In genomic region chr22:33272180-33272579, GRCh38 we compare ENCODE assay signal across 1 cellular context.
TF ChIP-seq lines count a peak whose summit lies in the region.

No MANE protein-coding gene starts in this region.

TF ChIP-seq in HepG2, 621 proteins besides CTCF, POLR2A, EP300 and RAD21 (continued from another document):
- peak; percentile 34; the same call in 1 of the 2 replicates for TF ChIP-seq ZBTB10 (CRISPR knock-in tag; IDR thresholded peaks at IDR 0.05; ENCODE audit: borderline replicate concordance)
- no peak for TF ChIP-seq ZNF782 (CRISPR knock-in tag; IDR thresholded peaks at IDR 0.05; ENCODE audit: borderline replicate concordance)
- peak; percentile 97 for TF ChIP-seq FOXA3 (CRISPR knock-in tag; IDR thresholded peaks at IDR 0.05)
- peak; percentile 88 for TF ChIP-seq ZBTB43 (CRISPR knock-in tag; conservative IDR thresholded peaks at IDR 0.05)
- TF ChIP-seq MLX (CRISPR knock-in tag; IDR thresholded peaks at IDR 0.05): peak; percentile 76
- TF ChIP-seq ZNF513 (CRISPR knock-in tag; conservative IDR thresholded peaks at IDR 0.05): no peak
- no peak for TF ChIP-seq NR2C2 (CRISPR knock-in tag; IDR thresholded peaks at IDR 0.05; ENCODE audit: borderline replicate concordance)
- TF ChIP-seq YEATS4 (CRISPR knock-in tag; IDR thresholded peaks at IDR 0.05; ENCODE audit: borderline replicate concordance): peak; percentile 41; the same call in 1 of the 2 replicates
- TF ChIP-seq TIGD3 (CRISPR knock-in tag; IDR thresholded peaks at IDR 0.05; ENCODE audit: borderline replicate concordance): no peak
- no peak for TF ChIP-seq MTA3 (CRISPR knock-in tag; IDR thresholded peaks at IDR 0.05)
- TF ChIP-seq MEF2D (CRISPR knock-in tag; IDR thresholded peaks at IDR 0.05): no peak
- TF ChIP-seq FOXO4 (CRISPR knock-in tag; conservative IDR thresholded peaks at IDR 0.05): no peak
- TF ChIP-seq PHB2 (IDR thresholded peaks at IDR 0.05; ENCODE audit: partially characterized antibody): no peak
- TF ChIP-seq TSC22D2 (CRISPR knock-in tag; IDR thresholded peaks at IDR 0.05; ENCODE audit: borderline replicate concordance): no peak
- peak; percentile 47 for TF ChIP-seq RARA (CRISPR knock-in tag; IDR thresholded peaks at IDR 0.05)
- TF ChIP-seq KDM3A (CRISPR knock-in tag; IDR thresholded peaks at IDR 0.05; ENCODE audit: low read depth): 0 out of 2 replicates have a peak, but pooled peaks have one; percentile 45
- TF ChIP-seq NFATC3 (CRISPR knock-in tag; IDR thresholded peaks at IDR 0.05): no peak
- TF ChIP-seq HNRNPK (IDR thresholded peaks at IDR 0.05; ENCODE audit: low read depth, low read length, poor library complexity, severe bottlenecking): no peak
- no peak for TF ChIP-seq ATF2 (CRISPR knock-in tag; IDR thresholded peaks at IDR 0.05)
- no peak for TF ChIP-seq FOXC1 (CRISPR knock-in tag; IDR thresholded peaks at IDR 0.05; ENCODE audit: borderline replicate concordance)
- TF ChIP-seq GPN1 (CRISPR knock-in tag; IDR thresholded peaks at IDR 0.05; ENCODE audit: borderline replicate concordance): no peak
- TF ChIP-seq PAWR (CRISPR knock-in tag; IDR thresholded peaks at IDR 0.05; ENCODE audit: borderline replicate concordance): no peak
- no peak for TF ChIP-seq ATF1 (CRISPR knock-in tag; IDR thresholded peaks at IDR 0.05)
- TF ChIP-seq ZNF256 (CRISPR knock-in tag; conservative IDR thresholded peaks at IDR 0.05): no peak
- no peak for TF ChIP-seq ZNF619 (CRISPR knock-in tag; IDR thresholded peaks at IDR 0.05)
- TF ChIP-seq HOXA5 (CRISPR knock-in tag; IDR thresholded peaks at IDR 0.05): no peak
- no peak for TF ChIP-seq ZNF451 (CRISPR knock-in tag; IDR thresholded peaks at IDR 0.05)
- no peak for TF ChIP-seq ZNF883 (CRISPR knock-in tag; IDR thresholded peaks at IDR 0.05; ENCODE audit: not compliant biosample characterization)
- no peak for TF ChIP-seq ZNF768 (CRISPR knock-in tag; IDR thresholded peaks at IDR 0.05)
- no peak for TF ChIP-seq ZNF724P (CRISPR knock-in tag; IDR thresholded peaks at IDR 0.05; ENCODE audit: borderline replicate concordance)
- TF ChIP-seq ZNF510 (CRISPR knock-in tag; IDR thresholded peaks at IDR 0.05; ENCODE audit: low read depth): no peak
- no peak for TF ChIP-seq SSRP1 (CRISPR knock-in tag; IDR thresholded peaks at IDR 0.05)
- no peak for TF ChIP-seq CENPT (CRISPR knock-in tag; IDR thresholded peaks at IDR 0.05; ENCODE audit: low read depth)
- peak; percentile 91 for TF ChIP-seq ARID5B (CRISPR knock-in tag; IDR thresholded peaks at IDR 0.05)
- TF ChIP-seq CBFB (CRISPR knock-in tag; IDR thresholded peaks at IDR 0.05): no peak
- no peak for TF ChIP-seq TAF1 (CRISPR knock-in tag; IDR thresholded peaks at IDR 0.05)
- peak; percentile 72; the same call in 1 of the 2 replicates for TF ChIP-seq ERF (CRISPR knock-in tag; IDR thresholded peaks at IDR 0.05)
- TF ChIP-seq TARDBP (CRISPR knock-in tag; IDR thresholded peaks at IDR 0.05): peak; percentile 29; the same call in 1 of the 2 replicates
- TF ChIP-seq E2F1 (CRISPR knock-in tag; IDR thresholded peaks at IDR 0.05): no peak
- TF ChIP-seq SMARCE1 (IDR thresholded peaks at IDR 0.05; ENCODE audit: borderline replicate concordance): no peak
- TF ChIP-seq ZNF44 (CRISPR knock-in tag; IDR thresholded peaks at IDR 0.05): no peak
- TF ChIP-seq NFRKB (IDR thresholded peaks at IDR 0.05): no peak
- no peak for TF ChIP-seq CENPX (CRISPR knock-in tag; IDR thresholded peaks at IDR 0.05)
- TF ChIP-seq ZFP41 (CRISPR knock-in tag; IDR thresholded peaks at IDR 0.05; ENCODE audit: borderline replicate concordance): no peak
- TF ChIP-seq ZNF232 (CRISPR knock-in tag; IDR thresholded peaks at IDR 0.05; ENCODE audit: borderline replicate concordance): no peak
- TF ChIP-seq NR3C1 (CRISPR knock-in tag; IDR thresholded peaks at IDR 0.05): no peak
- no peak for TF ChIP-seq ZNF747 (CRISPR knock-in tag; IDR thresholded peaks at IDR 0.05; ENCODE audit: borderline replicate concordance)
TF ChIP-seq in HepG2: peak in this region for 102.
